ENCODE assay signal across 25 cellular contexts in genomic region chr6:161085246-161085645, GRCh38.
DNase-seq lines count a peak whose midpoint lies in the region; ATAC-seq and TF ChIP-seq lines count a peak whose summit lies in the region.
"Had no signal": no experiment of that assay in that cellular context is flagged by ENCODE, and none has a peak within 500 bp of the region (broad histone marks: within the 10 kb centered on the region; RNA-seq: fewer than 3 reads in every experiment).

No MANE protein-coding gene starts in this region.

- no peak overlapping the region for H2AFZ ChIP-seq in fibroblast of lung (ENCODE audit: low read length)

- no peaks in the 10 kb centered on the region for H4K20me1 ChIP-seq in fibroblast of lung (ENCODE audit: control insufficient read depth, extremely low read depth, insufficient read depth, low read length)

- H3K27me3 Mint-ChIP-seq in activated CD8-positive, alpha-beta T cell treated with anti-CD3 and anti-CD28 coated beads for 36 hours, result no peaks in the 10 kb centered on the region
- no peaks in the 10 kb centered on the region for H3K27me3 Mint-ChIP-seq in activated CD8-positive, alpha-beta T cell treated with anti-CD3 and anti-CD28 coated beads, Interleukin-2, amount 10 ng/mL, durations not matched to agents 7 days and 5 days (ENCODE audit: low read depth)
- H3K27me3 Mint-ChIP-seq in T-cell, result no peaks in the 10 kb centered on the region
- H3K27me3 Mint-ChIP-seq: activated CD4-positive, alpha-beta T cell treated with anti-CD3 and anti-CD28 coated beads, Interleukin-2, amount 10 ng/mL, durations not matched to agents 7 days and 5 days; activated naive CD4-positive, alpha-beta T cell treated with anti-CD3 and anti-CD28 coated beads, Interleukin-2, amount 10 ng/mL, durations not matched to agents 7 days and 5 days had no signal

- H3K9me3 Mint-ChIP-seq in activated CD8-positive, alpha-beta T cell treated with anti-CD3 and anti-CD28 coated beads for 36 hours, result no peaks in the 10 kb centered on the region
- no peaks in the 10 kb centered on the region for H3K9me3 Mint-ChIP-seq in activated CD8-positive, alpha-beta T cell treated with anti-CD3 and anti-CD28 coated beads, Interleukin-2, amount 10 ng/mL, durations not matched to agents 7 days and 5 days (ENCODE audit: insufficient read depth)
- no peaks in the 10 kb centered on the region for H3K9me3 Mint-ChIP-seq in T-cell
- H3K9me3 Mint-ChIP-seq: activated CD4-positive, alpha-beta T cell treated with anti-CD3 and anti-CD28 coated beads, Interleukin-2, amount 10 ng/mL, durations not matched to agents 7 days and 5 days; activated naive CD4-positive, alpha-beta T cell treated with anti-CD3 and anti-CD28 coated beads, Interleukin-2, amount 10 ng/mL, durations not matched to agents 7 days and 5 days had no signal

- POLR2A ChIA-PET in activated CD8-positive, alpha-beta T cell treated with anti-CD3 and anti-CD28 coated beads for 36 hours (lab: Charles Lee), result no interaction called here
- POLR2A ChIA-PET in activated CD8-positive, alpha-beta T cell treated with anti-CD3 and anti-CD28 coated beads, Interleukin-2, amount 10 ng/mL, durations not matched to agents 7 days and 5 days (lab: Charles Lee), result no interaction called here
- POLR2A ChIA-PET in T-cell (lab: Charles Lee), result interaction anchor here in 1 of 2 donors (1.2 kb wide), 1 partner anchor 9 kb away, joined by 3 read pairs; no protein-coding TSS in a partner anchor

- DNase-seq in activated CD8-positive, alpha-beta T cell treated with anti-CD3 and anti-CD28 coated beads for 36 hours, result no peak
- DNase-seq in activated CD8-positive, alpha-beta T cell treated with anti-CD3 and anti-CD28 coated beads, Interleukin-2, amount 10 ng/mL, durations not matched to agents 7 days and 5 days, result no peak
- no peak for DNase-seq in T-cell
- DNase-seq in fibroblast of lung (ENCODE audit: low read depth in 2 of 2), result peak; percentile 5 to 40
- DNase-seq in DMS114 treated with DMSO at 0.1 percent for 48 hours (lab: John Stamatoyannopoulos, UW; ENCODE audit: unreplicated experiment), result no peak
- DNase-seq in KBM-7, result no peak
- DNase-seq in sciatic nerve (ENCODE audit: low spot score), result no peak
- DNase-seq: activated CD4-positive, alpha-beta T cell treated with anti-CD3 and anti-CD28 coated beads, Interleukin-2, amount 10 ng/mL, durations not matched to agents 7 days and 5 days; activated naive CD4-positive, alpha-beta T cell treated with anti-CD3 and anti-CD28 coated beads, Interleukin-2, amount 10 ng/mL, durations not matched to agents 7 days and 5 days; cerebellar nuclear complex; DMS53; foreskin fibroblast; GDM1; H7; heart right ventricle; left colon; NCI-H1105; NCI-H2029; NCI-H226; psoas muscle; RPMI8226; transverse colon had no signal

- no peaks in the 10 kb centered on the region for H3K9me3 ChIP-seq in fibroblast of lung (ENCODE audit: control insufficient read depth, insufficient read depth, low read depth, low read length)
- H3K9me3 ChIP-seq: heart right ventricle, psoas muscle, transverse colon had no signal

- H3K4me3 ChIP-seq in fibroblast of lung (replicated peaks in 1 of 4; ENCODE audit: control extremely low read depth in 1 of 4, insufficient read depth in 1 of 4, low read depth in 3 of 4, low read length in 4 of 4), result no peak overlapping the region
- H3K4me3 ChIP-seq: heart right ventricle, psoas muscle, SK-N-MC, transverse colon had no signal

- no peak overlapping the region for H3K9ac ChIP-seq in fibroblast of lung (ENCODE audit: insufficient read depth, low read length)

- peaks cover 29% of the 10 kb centered on the region for H3K36me3 Mint-ChIP-seq in activated CD8-positive, alpha-beta T cell treated with anti-CD3 and anti-CD28 coated beads for 36 hours (ENCODE audit: low read depth)
- peaks cover 27% of the 10 kb centered on the region for H3K36me3 Mint-ChIP-seq in activated CD8-positive, alpha-beta T cell treated with anti-CD3 and anti-CD28 coated beads, Interleukin-2, amount 10 ng/mL, durations not matched to agents 7 days and 5 days (ENCODE audit: low read depth)
- H3K36me3 Mint-ChIP-seq in T-cell, result peaks cover 47% of the 10 kb centered on the region

- no peak overlapping the region for H3K27ac ChIP-seq in fibroblast of lung (ENCODE audit: insufficient read depth, low read length)
- H3K27ac ChIP-seq: epithelial cell of prostate, heart right ventricle, psoas muscle, SK-N-MC, transverse colon had no signal

- no peaks in the 10 kb centered on the region for H3K79me2 ChIP-seq in fibroblast of lung (ENCODE audit: control insufficient read depth, insufficient read depth, low read length)

- in situ Hi-C loops in KBM-7 (cut with MboI; ENCODE audit: low pct_unique_long_range_greater_than_20kb, low sequenced_read_pairs), result no loop called here

- H3K36me3 ChIP-seq in fibroblast of lung (ENCODE audit: control insufficient read depth, insufficient read depth, low read length), result peaks cover 2% of the 10 kb centered on the region

- H3K4me1 ChIP-seq in fibroblast of lung (ENCODE audit: control insufficient read depth, extremely low read depth, insufficient read depth, low read length), result no peaks in the 10 kb centered on the region
- H3K4me1 ChIP-seq: heart right ventricle, psoas muscle, transverse colon had no signal

- peaks cover 8% of the 10 kb centered on the region for H3K4me1 Mint-ChIP-seq in activated CD8-positive, alpha-beta T cell treated with anti-CD3 and anti-CD28 coated beads for 36 hours (ENCODE audit: low read depth)
- H3K4me1 Mint-ChIP-seq in activated CD8-positive, alpha-beta T cell treated with anti-CD3 and anti-CD28 coated beads, Interleukin-2, amount 10 ng/mL, durations not matched to agents 7 days and 5 days (ENCODE audit: low read depth), result no peaks in the 10 kb centered on the region
- peaks cover 0 to 13% (median 5%) of the 10 kb centered on the region in 3 donors for H3K4me1 Mint-ChIP-seq in T-cell
- H3K4me1 Mint-ChIP-seq: activated naive CD4-positive, alpha-beta T cell treated with anti-CD3 and anti-CD28 coated beads, Interleukin-2, amount 10 ng/mL, durations not matched to agents 7 days and 5 days had no signal

- no peaks in the 10 kb centered on the region for H3K27me3 ChIP-seq in fibroblast of lung (ENCODE audit: control insufficient read depth, insufficient read depth, low read length)
- H3K27me3 ChIP-seq: heart right ventricle, transverse colon had no signal

- intact Hi-C loops in activated CD8-positive, alpha-beta T cell treated with anti-CD3 and anti-CD28 coated beads for 36 hours (cut with micrococcal nuclease), result no loop called here
- intact Hi-C loops in sciatic nerve (cut with DNase I), result no loop called here

- CTCF ChIA-PET in activated CD8-positive, alpha-beta T cell treated with anti-CD3 and anti-CD28 coated beads for 36 hours (lab: Charles Lee), result no interaction called here
- CTCF ChIA-PET in activated CD8-positive, alpha-beta T cell treated with anti-CD3 and anti-CD28 coated beads, Interleukin-2, amount 10 ng/mL, durations not matched to agents 7 days and 5 days (lab: Charles Lee), result interaction anchor here (1.3 kb wide), 1 partner anchor 286 kb away, joined by 5 read pairs; no protein-coding TSS in a partner anchor
- CTCF ChIA-PET in T-cell (lab: Charles Lee), result no interaction called here

- no peak overlapping the region for H3K27ac Mint-ChIP-seq in activated CD8-positive, alpha-beta T cell treated with anti-CD3 and anti-CD28 coated beads for 36 hours
- H3K27ac Mint-ChIP-seq in activated CD8-positive, alpha-beta T cell treated with anti-CD3 and anti-CD28 coated beads, Interleukin-2, amount 10 ng/mL, durations not matched to agents 7 days and 5 days, result no peak overlapping the region
- peak overlapping the region; percentile 7 to 55 for H3K27ac Mint-ChIP-seq in T-cell
- H3K27ac Mint-ChIP-seq: activated CD4-positive, alpha-beta T cell treated with anti-CD3 and anti-CD28 coated beads, Interleukin-2, amount 10 ng/mL, durations not matched to agents 7 days and 5 days; activated naive CD4-positive, alpha-beta T cell treated with anti-CD3 and anti-CD28 coated beads, Interleukin-2, amount 10 ng/mL, durations not matched to agents 7 days and 5 days had no signal

- H3K4me3 Mint-ChIP-seq in activated CD8-positive, alpha-beta T cell treated with anti-CD3 and anti-CD28 coated beads for 36 hours, result no peak overlapping the region
- H3K4me3 Mint-ChIP-seq in activated CD8-positive, alpha-beta T cell treated with anti-CD3 and anti-CD28 coated beads, Interleukin-2, amount 10 ng/mL, durations not matched to agents 7 days and 5 days, result no peak overlapping the region
- peak overlapping the region in 1 of 3 donors; percentile 37 for H3K4me3 Mint-ChIP-seq in T-cell
- H3K4me3 Mint-ChIP-seq: activated CD4-positive, alpha-beta T cell treated with anti-CD3 and anti-CD28 coated beads, Interleukin-2, amount 10 ng/mL, durations not matched to agents 7 days and 5 days; activated naive CD4-positive, alpha-beta T cell treated with anti-CD3 and anti-CD28 coated beads, Interleukin-2, amount 10 ng/mL, durations not matched to agents 7 days and 5 days had no signal

- no peak for TF ChIP-seq CTCF in activated CD8-positive, alpha-beta T cell treated with anti-CD3 and anti-CD28 coated beads for 36 hours (IDR thresholded peaks at IDR 0.05)
- TF ChIP-seq CTCF in fibroblast of lung (conservative IDR thresholded peaks at IDR 0.05 in 1 of 2, IDR thresholded peaks at IDR 0.05 in 1 of 2; ENCODE audit: low read depth in 1 of 2, low read length in 2 of 2), result no peak

- no peak overlapping the region for H3K4me2 ChIP-seq in fibroblast of lung (ENCODE audit: extremely low read depth, insufficient read depth, low read length)

- ATAC-seq in activated CD8-positive, alpha-beta T cell treated with anti-CD3 and anti-CD28 coated beads for 36 hours, result peak; percentile 39
- no peak for ATAC-seq in activated CD8-positive, alpha-beta T cell treated with anti-CD3 and anti-CD28 coated beads, Interleukin-2, amount 10 ng/mL, durations not matched to agents 7 days and 5 days
- ATAC-seq in GM19455 (IDR thresholded peaks at IDR 0.05; ENCODE audit: unreplicated experiment) (peak; percentile 93), T-cell (replicated peaks in 1 of 4) (no peak), sciatic nerve (no peak)
- ATAC-seq: heart right ventricle, left colon, psoas muscle had no signal

Comparison
In these comparisons a context has a peak if more than half of its experiments do, and no peak if none do; other contexts are left out.
1. ATAC-seq: peak in activated CD8-positive, alpha-beta T cell treated with anti-CD3 and anti-CD28 coated beads for 36 hours (single experiment) and GM19455 (single experiment); none in activated CD8-positive, alpha-beta T cell treated with anti-CD3 and anti-CD28 coated beads, Interleukin-2, amount 10 ng/mL, durations not matched to agents 7 days and 5 days (single experiment), T-cell (0 of 4) and sciatic nerve (single experiment).
2. DNase-seq: peak in fibroblast of lung (2 of 2); none in activated CD8-positive, alpha-beta T cell treated with anti-CD3 and anti-CD28 coated beads for 36 hours (single experiment), activated CD8-positive, alpha-beta T cell treated with anti-CD3 and anti-CD28 coated beads, Interleukin-2, amount 10 ng/mL, durations not matched to agents 7 days and 5 days (single experiment), T-cell (0 of 34), DMS114 treated with DMSO at 0.1 percent for 48 hours (single experiment), KBM-7 (single experiment) and sciatic nerve (single experiment).
3. H3K27ac Mint-ChIP-seq: peak in T-cell (2 of 2); none in activated CD8-positive, alpha-beta T cell treated with anti-CD3 and anti-CD28 coated beads for 36 hours (single experiment) and activated CD8-positive, alpha-beta T cell treated with anti-CD3 and anti-CD28 coated beads, Interleukin-2, amount 10 ng/mL, durations not matched to agents 7 days and 5 days (single experiment).